8 cellular contexts compared by ENCODE assay signal in the genomic region with DNA sequence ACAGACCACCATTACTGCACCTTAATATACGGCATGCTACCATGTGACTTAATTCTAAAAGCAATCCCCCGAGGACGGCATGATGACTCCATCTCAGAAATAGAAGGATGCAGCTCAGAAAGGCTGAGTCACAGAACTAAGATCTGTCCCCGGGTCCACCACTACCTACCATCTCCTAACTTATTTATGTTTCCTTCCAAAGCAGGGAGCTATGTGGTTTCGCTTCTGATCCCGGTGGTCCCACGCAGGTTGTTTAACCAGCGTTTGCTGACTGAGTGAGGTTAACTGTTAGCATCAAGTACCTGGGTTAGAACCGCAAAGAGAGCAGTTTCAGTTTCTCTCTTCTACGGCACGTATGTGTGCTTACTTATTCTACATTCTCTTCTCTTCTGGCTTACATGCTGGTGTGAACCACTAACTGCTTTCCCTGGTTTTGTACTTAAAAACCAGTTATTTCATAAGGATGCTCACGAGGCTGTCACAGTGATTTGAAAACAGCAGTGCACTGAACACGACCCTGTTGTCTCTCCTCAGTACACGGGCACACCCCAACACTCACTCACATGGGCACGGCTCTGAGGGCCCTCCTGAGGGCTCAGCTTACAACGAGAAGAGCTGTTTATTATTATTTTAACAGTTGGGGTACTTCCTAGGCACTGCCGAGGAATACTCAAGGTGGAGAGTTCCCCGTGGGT.
DNase-seq lines count a peak whose midpoint lies in the region; ATAC-seq and TF ChIP-seq lines count a peak whose summit lies in the region.

No MANE protein-coding gene starts in this region.

- H3K27ac ChIP-seq in right lobe of liver: no peak overlapping the region

- H3K36me3 ChIP-seq in right lobe of liver: no peaks in the 10 kb centered on the region

- intact Hi-C loops in right lobe of liver (cut with DNase I): no loop called here

- TF ChIP-seq CTCF in right lobe of liver (IDR thresholded peaks at IDR 0.05): no peak

- H3K4me1 ChIP-seq in right lobe of liver: peaks cover 0 to 12% (median 0%) of the 10 kb centered on the region in 4 donors

- peak; percentile 46 for ATAC-seq in HG03196 (IDR thresholded peaks at IDR 0.05; ENCODE audit: unreplicated experiment)
- peak; percentile 43 to 72 (median 67) for ATAC-seq in right lobe of liver

- peak overlapping the region; percentile 21 to 42 (median 25) for H3K4me3 ChIP-seq in right lobe of liver

- H3K27me3 ChIP-seq in right lobe of liver: no peaks in the 10 kb centered on the region

- TF ChIP-seq POLR2A in right lobe of liver (IDR thresholded peaks at IDR 0.05): no peak

- peak; percentile 50 for DNase-seq in activated CD4-positive, alpha-beta T cell treated with anti-CD3 and anti-CD28 coated beads for 24 hours (ENCODE audit: low read depth in 2 of 2)
- DNase-seq in activated CD4-positive, alpha-beta T cell treated with anti-CD3 and anti-CD28 coated beads for 1 hour: no peak
- DNase-seq in activated CD4-positive, alpha-beta T cell treated with anti-CD3 and anti-CD28 coated beads, Interleukin-2, amount 50 U/mL, for 4 hours: peak; percentile 39 to 48
- DNase-seq in right lobe of liver (no peak), SHP77 (lab: John Stamatoyannopoulos, UW) (no peak), HCEC 1CT (no peak), Ammon's horn (ENCODE audit: low spot score) (no peak)

- H3K9me3 ChIP-seq in right lobe of liver: no peaks in the 10 kb centered on the region

- WGBS in right lobe of liver (ENCODE audit: insufficient coverage, low coverage, low lambda C conversion rate, missing lambda C conversion rate): 18% methylated on average over 16 of the region's 18 CpGs

Comparison
In these comparisons a context has a peak if more than half of its experiments do, and no peak if none do; other contexts are left out.
1. DNase-seq: peak in activated CD4-positive, alpha-beta T cell treated with anti-CD3 and anti-CD28 coated beads for 24 hours (2 of 2) and activated CD4-positive, alpha-beta T cell treated with anti-CD3 and anti-CD28 coated beads, Interleukin-2, amount 50 U/mL, for 4 hours (2 of 2); none in activated CD4-positive, alpha-beta T cell treated with anti-CD3 and anti-CD28 coated beads for 1 hour (single experiment), right lobe of liver (0 of 3), SHP77 (0 of 2), HCEC 1CT (single experiment) and Ammon's horn (single experiment).